8 cellular contexts compared by ENCODE assay signal in genomic region chr11:131408011-131408640, GRCh38. TPM values are rescaled to one million over a fixed set of nuclear protein-coding genes. Genes with fewer than 3 reads are reported as not detected.
A peak's percentile ranks its signal among the peaks of the same experiment; 100 is the strongest.
DNase-seq lines count a peak whose midpoint lies in the region; ATAC-seq and TF ChIP-seq lines count a peak whose summit lies in the region.

No MANE protein-coding gene starts in this region.

- DNase-seq in DMS53 (lab: John Stamatoyannopoulos, UW) (peak; percentile 48), HFFc6 (peak; percentile 18), SKM-1 treated with dmso at 0.1 percent for 144 hours (lab: John Stamatoyannopoulos, UW; ENCODE audit: unreplicated experiment) (peak; percentile 72), right atrium auricular region (ENCODE audit: low spot score) (peak; percentile 51), NCI-H345 treated with DMSO at 0.1 percent for 48 hours (lab: John Stamatoyannopoulos, UW; ENCODE audit: unreplicated experiment) (no peak), activated T-cell treated with anti-CD3 and anti-CD28 coated beads for 4 hours (no peak)

- H3K27me3 ChIP-seq in right atrium auricular region: no peaks in the 10 kb centered on the region

- peaks cover 8% of the 10 kb centered on the region; the same call in 1 of the 2 replicates for H3K27me3 Mint-ChIP-seq in HFFc6 (ENCODE audit: insufficient read depth)

- H3K4me3 ChIP-seq in right atrium auricular region: no peak overlapping the region

- H3K4me3 Mint-ChIP-seq in HFFc6: no peak overlapping the region

- ATAC-seq in HG03159 (IDR thresholded peaks at IDR 0.05; ENCODE audit: unreplicated experiment): no peak
- no peak for ATAC-seq in HG03139 (IDR thresholded peaks at IDR 0.05; ENCODE audit: unreplicated experiment)

- TF ChIP-seq CTCF in HFFc6 (IDR thresholded peaks at IDR 0.05) (peak; percentile 71), right atrium auricular region (IDR thresholded peaks at IDR 0.05) (peak; percentile 33 to 59)

- H3K9me3 ChIP-seq in right atrium auricular region: no peaks in the 10 kb centered on the region

- H3K4me1 Mint-ChIP-seq in HFFc6 (ENCODE audit: low read depth): no peaks in the 10 kb centered on the region

- no peaks in the 10 kb centered on the region for H3K36me3 ChIP-seq in right atrium auricular region

- no peaks in the 10 kb centered on the region for H3K9me3 Mint-ChIP-seq in HFFc6

- no peaks in the 10 kb centered on the region for H3K36me3 Mint-ChIP-seq in HFFc6 (ENCODE audit: low read depth)

- H3K4me1 ChIP-seq in right atrium auricular region: no peaks in the 10 kb centered on the region

- H3K27ac Mint-ChIP-seq in HFFc6: no peak overlapping the region

- H3K27ac ChIP-seq in right atrium auricular region: no peak overlapping the region

RNA-seq across cellular contexts. Expression of gene NTM, which starts 37.7 kb away (rescaled TPM):
- total RNA-seq in HFFc6 (2021; fragmentation: NEBNext Ultra II Directional; extraction: Animal tissue kit (Norgen Biotek cat#: 25700)): 10 to 100 TPM; 18.3 to 23.6 (median 21.7) TPM
- total RNA-seq in right atrium auricular region: 10 to 100 TPM; 19.1 to 44.7 TPM

Comparison
In these comparisons a context has a peak if more than half of its experiments do, and no peak if none do; other contexts are left out.
1. DNase-seq: peak in DMS53 (single experiment), HFFc6 (single experiment), SKM-1 treated with dmso at 0.1 percent for 144 hours (single experiment) and right atrium auricular region (single experiment); none in NCI-H345 treated with DMSO at 0.1 percent for 48 hours (single experiment) and activated T-cell treated with anti-CD3 and anti-CD28 coated beads for 4 hours (single experiment).